Comparison of ENCODE assay signal across 9 cellular contexts in the genomic region with DNA sequence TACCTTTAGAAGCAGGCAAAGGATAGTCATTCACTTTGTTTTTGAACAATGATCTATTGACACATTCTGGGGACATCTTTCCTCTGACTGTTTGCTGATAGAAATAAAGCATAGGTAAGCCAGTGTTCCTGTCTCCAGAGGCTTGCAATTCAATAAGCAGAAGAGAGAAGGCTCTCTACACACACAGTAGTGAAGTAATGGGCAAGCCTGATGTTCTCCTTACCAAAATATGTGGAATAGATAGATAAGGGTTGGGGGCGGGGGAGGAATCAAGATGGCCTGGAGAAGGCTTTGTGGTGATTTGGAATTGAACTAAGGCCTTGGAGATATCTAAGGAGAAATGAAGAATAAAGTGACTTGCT. TPM values are rescaled to one million over a fixed set of nuclear protein-coding genes. Genes with fewer than 3 reads are reported as not detected.
DNase-seq lines count a peak whose midpoint lies in the region; ATAC-seq and TF ChIP-seq lines count a peak whose summit lies in the region.
"Had no signal": no experiment of that assay in that cellular context is flagged by ENCODE, and none has a peak within 500 bp of the region (broad histone marks: within the 10 kb centered on the region; RNA-seq: fewer than 3 reads in every experiment).

No MANE protein-coding gene starts in this region.

- H3K27ac Mint-ChIP-seq in T-helper 1 cell treated with Interleukin-12 subunit alpha and Interleukin-12 subunit beta and Interleukin-4 antibody, amounts not matched to agents 30 μg/mL and 1 μg/mL, for 36 hours: peak overlapping the region; percentile 90
- peak overlapping the region; percentile 82 for H3K27ac Mint-ChIP-seq in stimulated activated memory B cell treated with anti-CD40 and anti-IgM and Interleukin-4, amounts not matched to agents 10 μg/mL and 1 μg/mL and 100 μg/mL, for 72 hours

- H3K4me1 Mint-ChIP-seq in T-helper 1 cell treated with Interleukin-12 subunit alpha and Interleukin-12 subunit beta and Interleukin-4 antibody, amounts not matched to agents 30 μg/mL and 1 μg/mL, for 36 hours (ENCODE audit: low read depth): peaks cover 53% of the 10 kb centered on the region
- H3K4me1 Mint-ChIP-seq in stimulated activated memory B cell treated with anti-CD40 and anti-IgM and Interleukin-4, amounts not matched to agents 10 μg/mL and 1 μg/mL and 100 μg/mL, for 72 hours: peaks cover 49% of the 10 kb centered on the region

- H3K9me3 Mint-ChIP-seq in T-helper 1 cell treated with Interleukin-12 subunit alpha and Interleukin-12 subunit beta and Interleukin-4 antibody, amounts not matched to agents 30 μg/mL and 1 μg/mL, for 36 hours: no peaks in the 10 kb centered on the region
- no peaks in the 10 kb centered on the region for H3K9me3 Mint-ChIP-seq in stimulated activated memory B cell treated with anti-CD40 and anti-IgM and Interleukin-4, amounts not matched to agents 10 μg/mL and 1 μg/mL and 100 μg/mL, for 72 hours

- peaks cover 13% of the 10 kb centered on the region for H3K27me3 Mint-ChIP-seq in T-helper 1 cell treated with Interleukin-12 subunit alpha and Interleukin-12 subunit beta and Interleukin-4 antibody, amounts not matched to agents 30 μg/mL and 1 μg/mL, for 36 hours (ENCODE audit: low read depth)
- H3K27me3 Mint-ChIP-seq in stimulated activated memory B cell treated with anti-CD40 and anti-IgM and Interleukin-4, amounts not matched to agents 10 μg/mL and 1 μg/mL and 100 μg/mL, for 72 hours: no peaks in the 10 kb centered on the region

- H3K36me3 ChIP-seq in Peyer's patch (no peaks in the 10 kb centered on the region), endocrine pancreas (ENCODE audit: control insufficient read depth, insufficient read depth, low read length) (no peaks in the 10 kb centered on the region)

- DNase-seq in T-helper 1 cell: no peak
- no peak for DNase-seq in Peyer's patch
- no peak for DNase-seq in HuH-7.5 (ENCODE audit: low spot score)
- DNase-seq in H4 (ENCODE audit: low spot score): no peak
- no peak for DNase-seq in pons (ENCODE audit: low spot score)
- DNase-seq: NCI-H526 treated with DMSO at 0.1 percent for 48 hours had no signal

- TF ChIP-seq CTCF in Peyer's patch (IDR thresholded peaks at IDR 0.05): no peak

- no peaks in the 10 kb centered on the region for H3K9me3 ChIP-seq in Peyer's patch
- H3K9me3 ChIP-seq in endocrine pancreas (ENCODE audit: control insufficient read depth, low read length): no peaks in the 10 kb centered on the region

- H3K27ac ChIP-seq in Peyer's patch: peak overlapping the region; percentile 60 to 81 (median 70)

- no peak for TF ChIP-seq POLR2A in Peyer's patch (IDR thresholded peaks at IDR 0.05)

- peaks cover 0 to 35% (median 7%) of the 10 kb centered on the region in 4 donors for H3K4me1 ChIP-seq in Peyer's patch
- peaks cover 24% of the 10 kb centered on the region for H3K4me1 ChIP-seq in endocrine pancreas (ENCODE audit: control insufficient read depth, insufficient read depth, low read length)

- no peak for ATAC-seq in stimulated activated memory B cell treated with anti-CD40 and anti-IgM and Interleukin-4, amounts not matched to agents 10 μg/mL and 1 μg/mL and 100 μg/mL, for 72 hours

- H3K4me3 ChIP-seq in Peyer's patch (no peak overlapping the region), endocrine pancreas (ENCODE audit: control insufficient read depth, insufficient read depth, low read length) (peak overlapping the region; percentile 74)

- no peak overlapping the region for H3K9ac ChIP-seq in endocrine pancreas (ENCODE audit: control insufficient read depth, insufficient read depth, low read length)

- H3K27me3 ChIP-seq in Peyer's patch: no peaks in the 10 kb centered on the region
- no peaks in the 10 kb centered on the region for H3K27me3 ChIP-seq in endocrine pancreas (ENCODE audit: control insufficient read depth, insufficient read depth, low read length)

- peaks cover 7% of the 10 kb centered on the region for H3K36me3 Mint-ChIP-seq in T-helper 1 cell treated with Interleukin-12 subunit alpha and Interleukin-12 subunit beta and Interleukin-4 antibody, amounts not matched to agents 30 μg/mL and 1 μg/mL, for 36 hours (ENCODE audit: low read depth)
- no peaks in the 10 kb centered on the region for H3K36me3 Mint-ChIP-seq in stimulated activated memory B cell treated with anti-CD40 and anti-IgM and Interleukin-4, amounts not matched to agents 10 μg/mL and 1 μg/mL and 100 μg/mL, for 72 hours

- H3K4me3 Mint-ChIP-seq in T-helper 1 cell treated with Interleukin-12 subunit alpha and Interleukin-12 subunit beta and Interleukin-4 antibody, amounts not matched to agents 30 μg/mL and 1 μg/mL, for 36 hours: peak overlapping the region; percentile 77
- H3K4me3 Mint-ChIP-seq in stimulated activated memory B cell treated with anti-CD40 and anti-IgM and Interleukin-4, amounts not matched to agents 10 μg/mL and 1 μg/mL and 100 μg/mL, for 72 hours: no peak overlapping the region

RNA-seq across cellular contexts. Expression of a gene that starts 27.3 kb away (rescaled TPM):
- 100 to 1,000 TPM in 3 of 4 donors, 1 to 10 TPM in 1; 9.1 to 300 (median 210) TPM for total RNA-seq in Peyer's patch
- 3.8 and 4.5 TPM in 2 replicates for total RNA-seq in H4 (2014; rRNA removed; shearing (Covaris generic))

RNA-seq across cellular contexts. Expression of a gene that starts 30.9 kb away (rescaled TPM):
- total RNA-seq in Peyer's patch: 10 to 100 TPM; 20.0 to 40.4 (median 22.7) TPM
- 24.7 and 35.9 TPM in 2 replicates for total RNA-seq in H4 (2014; rRNA removed; shearing (Covaris generic))
